1 cellular context compared by ENCODE assay signal in genomic region chr12:31714406-31715271, GRCh38.
TF ChIP-seq lines count a peak whose summit lies in the region.

No MANE protein-coding gene starts in this region.

TF ChIP-seq in endothelial cell of umbilical vein, 7 proteins besides CTCF, POLR2A, EP300 and RAD21:
- TF ChIP-seq GATA2 (IDR thresholded peaks at IDR 0.05; ENCODE audit: insufficient read depth, insufficient read length, low read depth, low read length): no peak
- no peak for TF ChIP-seq POLR2AphosphoS5 (IDR thresholded peaks at IDR 0.05; ENCODE audit: insufficient read depth, low read depth, low read length)
- no peak for TF ChIP-seq EZH2 (IDR thresholded peaks at IDR 0.05; ENCODE audit: borderline replicate concordance, low read depth, low read length, severe bottlenecking)
- TF ChIP-seq MAX (IDR thresholded peaks at IDR 0.05; ENCODE audit: insufficient read depth, insufficient read length): no peak
- TF ChIP-seq FOS (IDR thresholded peaks at IDR 0.05; ENCODE audit: borderline replicate concordance, insufficient read depth, low read length): no peak
- no peak for TF ChIP-seq MYC (IDR thresholded peaks at IDR 0.05; ENCODE audit: low read depth, low read length)
- TF ChIP-seq JUN (IDR thresholded peaks at IDR 0.05; ENCODE audit: borderline replicate concordance, insufficient read depth, insufficient read length, low read depth): no peak
